Comparison of ENCODE assay signal across 14 cellular contexts in the genomic region with DNA sequence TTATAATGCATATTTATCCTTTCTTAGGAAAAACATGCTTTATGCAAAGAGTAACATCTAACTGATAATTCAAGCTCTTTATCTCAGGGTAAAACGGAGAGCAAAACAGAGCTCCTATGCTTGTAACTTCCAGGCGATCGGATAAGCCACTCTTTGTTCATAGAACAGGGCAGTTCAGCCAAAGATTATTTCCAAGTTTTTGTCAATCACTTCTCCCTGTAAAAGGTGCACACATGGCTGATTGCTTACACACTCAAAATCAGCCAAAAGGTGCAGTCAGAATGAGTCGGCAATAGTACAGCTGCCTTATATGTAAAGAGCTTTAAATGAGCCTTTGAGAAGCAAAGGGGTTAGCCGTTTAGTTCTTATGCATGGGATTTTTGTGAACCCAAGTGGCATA.
DNase-seq lines count a peak whose midpoint lies in the region; TF ChIP-seq lines count a peak whose summit lies in the region.
"Had no signal": no experiment of that assay in that cellular context is flagged by ENCODE, and none has a peak within 500 bp of the region (broad histone marks: within the 10 kb centered on the region; RNA-seq: fewer than 3 reads in every experiment).

No MANE protein-coding gene starts in this region.

- CTCF ChIA-PET in activated naive CD4-positive, alpha-beta T cell treated with anti-CD3 and anti-CD28 coated beads for 36 hours (lab: Charles Lee) = no interaction called here

- peaks cover 4 to 13% (median 8%) of the 10 kb centered on the region in 5 experiments for H3K9me3 Mint-ChIP-seq in brain
- peaks cover 2% of the 10 kb centered on the region for H3K9me3 Mint-ChIP-seq in activated naive CD4-positive, alpha-beta T cell treated with anti-CD3 and anti-CD28 coated beads for 36 hours

- H3K27me3 Mint-ChIP-seq in brain = no peaks in the 10 kb centered on the region
- no peaks in the 10 kb centered on the region for H3K27me3 Mint-ChIP-seq in activated naive CD4-positive, alpha-beta T cell treated with anti-CD3 and anti-CD28 coated beads for 36 hours (ENCODE audit: low read depth)

- peak overlapping the region; percentile 16 to 83 (median 63) for H3K4me3 Mint-ChIP-seq in brain
- no peak overlapping the region for H3K4me3 Mint-ChIP-seq in activated naive CD4-positive, alpha-beta T cell treated with anti-CD3 and anti-CD28 coated beads for 36 hours

- H3K4me1 Mint-ChIP-seq in brain = peaks cover 44% of the 10 kb centered on the region
- no peaks in the 10 kb centered on the region for H3K4me1 Mint-ChIP-seq in activated naive CD4-positive, alpha-beta T cell treated with anti-CD3 and anti-CD28 coated beads for 36 hours (ENCODE audit: low read depth)

- TF ChIP-seq CTCF in brain (conservative IDR thresholded peaks at IDR 0.05) = no peak

- peaks cover 7% of the 10 kb centered on the region for H3K36me3 Mint-ChIP-seq in brain
- H3K36me3 Mint-ChIP-seq in activated naive CD4-positive, alpha-beta T cell treated with anti-CD3 and anti-CD28 coated beads for 36 hours (ENCODE audit: low read depth) = no peaks in the 10 kb centered on the region

- peak overlapping the region; percentile 52 to 92 (median 73) for H3K27ac Mint-ChIP-seq in brain
- no peak overlapping the region for H3K27ac Mint-ChIP-seq in activated naive CD4-positive, alpha-beta T cell treated with anti-CD3 and anti-CD28 coated beads for 36 hours

- DNase-seq in NCI-H82 (lab: John Stamatoyannopoulos, UW) (peak; percentile 11), NCI-H82 treated with DMSO at 0.1 percent for 48 hours (lab: John Stamatoyannopoulos, UW; ENCODE audit: unreplicated experiment) (no peak), midbrain (lab: John Stamatoyannopoulos, UW) (peak; percentile 32), retina (no peak), amniotic stem cell (lab: John Stamatoyannopoulos, UW) (no peak)
- no peak for DNase-seq in stimulated activated CD4-positive, alpha-beta T cell treated with anti-CD3 and anti-CD28 coated beads, Interleukin-2, amount 100 ng/mL, for 48 hours
- DNase-seq in activated naive CD4-positive, alpha-beta T cell treated with anti-CD3 and anti-CD28 coated beads for 36 hours = no peak
- DNase-seq: DMS153, MV-4-11, NCI-H1436, NCI-H2081 treated with DMSO at 0.1 percent for 48 hours, NCI-H69, PC-3 had no signal

- intact Hi-C loops in activated naive CD4-positive, alpha-beta T cell treated with anti-CD3 and anti-CD28 coated beads for 36 hours (cut with micrococcal nuclease) = no loop called here

Comparison
In these comparisons a context has a peak if more than half of its experiments do, and no peak if none do; other contexts are left out.
1. DNase-seq: peak in NCI-H82 (single experiment) and midbrain (single experiment); none in NCI-H82 treated with DMSO at 0.1 percent for 48 hours (single experiment), stimulated activated CD4-positive, alpha-beta T cell treated with anti-CD3 and anti-CD28 coated beads, Interleukin-2, amount 100 ng/mL, for 48 hours (0 of 2), activated naive CD4-positive, alpha-beta T cell treated with anti-CD3 and anti-CD28 coated beads for 36 hours (single experiment), retina (single experiment) and amniotic stem cell (single experiment).